ENCODE assay signal across 32 cellular contexts in genomic region chr11:121012091-121012490, GRCh38.
"Had no signal": no experiment of that assay in that cellular context is flagged by ENCODE, and none has a peak within 500 bp of the region (broad histone marks: within the 10 kb centered on the region; RNA-seq: fewer than 3 reads in every experiment).

No MANE protein-coding gene starts in this region.

- H3K27ac Mint-ChIP-seq: activated CD4-positive, alpha-beta T cell treated with anti-CD3 and anti-CD28 coated beads, Interleukin-2, amount 10 ng/mL, durations not matched to agents 7 days and 5 days; activated CD8-positive, alpha-beta T cell treated with anti-CD3 and anti-CD28 coated beads for 36 hours; activated naive CD4-positive, alpha-beta T cell treated with anti-CD3 and anti-CD28 coated beads, Interleukin-2, amount 50 U/mL, for 72 hours; effector memory CD8-positive, alpha-beta T cell; mesothelial cell of epicardium; naive B cell; progenitor cell of endocrine pancreas; stimulated activated effector memory CD8-positive, alpha-beta T cell treated with anti-CD3 and anti-CD28 coated beads, Interleukin-12 subunit alpha, Interleukin-12 subunit beta, amount 100 ng/mL, for 72 hours; stimulated activated naive CD8-positive, alpha-beta T cell treated with anti-CD3 and anti-CD28 coated beads, Interleukin-15, Interleukin-2, amounts not matched to agents 100 ng/mL and 50 ng/mL, for 24 hours; T-helper 1 cell treated with Interleukin-12 subunit alpha and Interleukin-12 subunit beta and Interleukin-4 antibody, amounts not matched to agents 30 μg/mL and 1 μg/mL, for 36 hours had no signal

- H3K4me1 Mint-ChIP-seq: activated CD4-positive, alpha-beta T cell treated with anti-CD3 and anti-CD28 coated beads, Interleukin-2, amount 10 ng/mL, durations not matched to agents 7 days and 5 days; mesothelial cell of epicardium; naive B cell; stimulated activated effector memory CD8-positive, alpha-beta T cell treated with anti-CD3 and anti-CD28 coated beads, Interleukin-12 subunit alpha, Interleukin-12 subunit beta, amount 100 ng/mL, for 72 hours had no signal

- H3K4me3 Mint-ChIP-seq: activated CD4-positive, alpha-beta T cell treated with anti-CD3 and anti-CD28 coated beads, Interleukin-2, amount 10 ng/mL, durations not matched to agents 7 days and 5 days; activated CD8-positive, alpha-beta T cell treated with anti-CD3 and anti-CD28 coated beads for 36 hours; effector memory CD8-positive, alpha-beta T cell; mesothelial cell of epicardium; naive B cell; stimulated activated effector memory CD8-positive, alpha-beta T cell treated with anti-CD3 and anti-CD28 coated beads, Interleukin-12 subunit alpha, Interleukin-12 subunit beta, amount 100 ng/mL, for 72 hours; stimulated activated naive CD8-positive, alpha-beta T cell treated with anti-CD3 and anti-CD28 coated beads, Interleukin-15, Interleukin-2, amounts not matched to agents 100 ng/mL and 50 ng/mL, for 24 hours; T-helper 1 cell treated with Interleukin-12 subunit alpha and Interleukin-12 subunit beta and Interleukin-4 antibody, amounts not matched to agents 30 μg/mL and 1 μg/mL, for 36 hours had no signal

- H3K36me3 ChIP-seq: esophagus muscularis mucosa, heart right ventricle, ovary, sigmoid colon, upper lobe of left lung had no signal

- H3K4me3 ChIP-seq: body of pancreas, esophagus muscularis mucosa, heart right ventricle, ovary, sigmoid colon, upper lobe of left lung had no signal

- ATAC-seq: activated CD4-positive, CD25-positive, alpha-beta regulatory T cell treated with anti-CD3 and anti-CD28 coated beads, Interleukin-2, amount 50 U/mL, for 24 hours; activated CD8-positive, alpha-beta T cell treated with anti-CD3 and anti-CD28 coated beads for 36 hours; activated naive CD4-positive, alpha-beta T cell treated with anti-CD3 and anti-CD28 coated beads, Interleukin-2, amount 50 U/mL, for 72 hours; body of pancreas; effector memory CD8-positive, alpha-beta T cell; heart right ventricle; left colon; stimulated activated effector memory CD8-positive, alpha-beta T cell treated with anti-CD3 and anti-CD28 coated beads, Interleukin-12 subunit alpha, Interleukin-12 subunit beta, amount 100 ng/mL, for 72 hours had no signal

- H3K36me3 Mint-ChIP-seq: activated naive CD4-positive, alpha-beta T cell treated with anti-CD3 and anti-CD28 coated beads, Interleukin-2, amount 50 U/mL, for 72 hours; mesothelial cell of epicardium; stimulated activated effector memory CD8-positive, alpha-beta T cell treated with anti-CD3 and anti-CD28 coated beads, Interleukin-12 subunit alpha, Interleukin-12 subunit beta, amount 100 ng/mL, for 72 hours had no signal

- FAIRE-seq: small intestine, TTC549 had no signal

- H3K9me3 ChIP-seq: body of pancreas, esophagus muscularis mucosa, ovary, sigmoid colon, upper lobe of left lung had no signal

- H3K4me1 ChIP-seq: body of pancreas, esophagus muscularis mucosa, heart right ventricle, sigmoid colon, upper lobe of left lung had no signal

- H3K27ac ChIP-seq: body of pancreas, esophagus muscularis mucosa, heart right ventricle, ovary, sigmoid colon, upper lobe of left lung, VCaP had no signal

- DNase-seq: activated CD4-positive, alpha-beta T cell treated with anti-CD3 and anti-CD28 coated beads, Interleukin-2, amount 10 ng/mL, durations not matched to agents 7 days and 5 days; activated CD8-positive, alpha-beta T cell treated with anti-CD3 and anti-CD28 coated beads for 36 hours; activated naive CD4-positive, alpha-beta T cell; activated T-cell treated with anti-CD3 and anti-CD28 coated beads, Interleukin-2, amount 50 U/mL, for 48 hours; aorta; body of pancreas; cortex of kidney; effector memory CD8-positive, alpha-beta T cell; foreskin melanocyte; heart right ventricle; islet precursor cell; left colon; naive B cell; ovary; retina; sigmoid colon; small intestine; stimulated activated CD4-positive, alpha-beta T cell treated with anti-CD3 and anti-CD28 coated beads, Interleukin-4, amount 100 ng/mL, for 24 hours; substantia nigra; SW 1271; T-helper 9 cell; upper lobe of left lung had no signal

- H3K9me3 Mint-ChIP-seq: activated CD8-positive, alpha-beta T cell treated with anti-CD3 and anti-CD28 coated beads for 36 hours; activated naive CD4-positive, alpha-beta T cell treated with anti-CD3 and anti-CD28 coated beads, Interleukin-2, amount 50 U/mL, for 72 hours; effector memory CD8-positive, alpha-beta T cell; stimulated activated effector memory CD8-positive, alpha-beta T cell treated with anti-CD3 and anti-CD28 coated beads, Interleukin-12 subunit alpha, Interleukin-12 subunit beta, amount 100 ng/mL, for 72 hours; stimulated activated naive CD8-positive, alpha-beta T cell treated with anti-CD3 and anti-CD28 coated beads, Interleukin-15, Interleukin-2, amounts not matched to agents 100 ng/mL and 50 ng/mL, for 24 hours had no signal

- H3K27me3 ChIP-seq: body of pancreas, esophagus muscularis mucosa, ovary, sigmoid colon, upper lobe of left lung had no signal
